In the genomic region with DNA sequence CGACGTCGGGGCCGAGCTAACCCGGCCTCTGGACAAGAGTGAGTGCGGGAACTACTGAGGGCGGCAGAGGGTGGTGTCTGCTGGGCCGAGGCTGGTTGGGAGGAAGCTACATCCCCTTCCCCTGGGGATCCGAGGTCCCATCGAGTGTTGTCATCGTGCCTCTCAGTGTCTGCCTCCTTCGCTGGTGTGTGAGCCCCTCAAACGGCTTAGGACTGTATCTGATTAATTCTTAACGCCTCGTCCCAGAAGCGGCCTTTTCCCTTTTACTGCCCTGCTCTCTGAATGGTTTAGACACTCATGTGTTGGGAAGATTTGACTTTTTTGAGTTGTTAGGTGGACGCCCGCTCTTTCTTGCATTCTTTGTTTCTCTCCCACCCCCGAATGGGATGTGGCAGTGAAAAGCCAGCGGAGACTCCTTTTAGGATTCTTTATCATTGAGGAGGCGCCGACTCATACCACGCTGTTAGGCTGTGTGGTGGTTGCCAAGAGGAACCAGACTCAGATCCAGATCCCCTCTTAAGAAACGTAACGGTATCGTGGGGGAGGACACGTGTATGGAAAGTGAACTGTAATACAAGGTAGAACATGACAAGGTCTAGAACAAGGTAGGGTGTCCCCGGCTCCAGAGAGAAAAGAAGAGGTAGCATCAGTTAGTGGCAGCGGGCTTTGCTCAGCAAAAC, we compare ENCODE assay signal across 8 cellular contexts. TPM values are rescaled to one million over a fixed set of nuclear protein-coding genes. Genes with fewer than 3 reads are reported as not detected.
DNase-seq lines count a peak whose midpoint lies in the region; ATAC-seq and TF ChIP-seq lines count a peak whose summit lies in the region.

No MANE protein-coding gene starts in this region.

- POLR2A ChIA-PET in IMR-90 (lab: Charles Lee; ENCODE audit: unreplicated experiment) = no interaction called here

- peak overlapping the region; percentile 92 for H2AK5ac ChIP-seq in IMR-90 (ENCODE audit: low read depth, low read length)

- TF ChIP-seq RAD21 in IMR-90 (IDR thresholded peaks at IDR 0.05; ENCODE audit: low read length) = no peak

- H3K23ac ChIP-seq in IMR-90 (ENCODE audit: low read depth, low read length) = peak overlapping the region; percentile 13; the same call in 1 of the 2 replicates

- TF ChIP-seq CTCF in GM12875 (IDR thresholded peaks at IDR 0.05; ENCODE audit: borderline replicate concordance, insufficient read depth, low read depth, low read length) (no peak), IMR-90 (conservative IDR thresholded peaks at IDR 0.05; ENCODE audit: low read depth, low read length) (no peak), glutamatergic neuron (IDR thresholded peaks at IDR 0.05; ENCODE audit: partially characterized antibody, unreplicated experiment) (no peak), sigmoid colon (IDR thresholded peaks at IDR 0.05) (no peak)

- peak overlapping the region; percentile 59; the same call in 1 of the 2 replicates for H3K4ac ChIP-seq in IMR-90 (ENCODE audit: low read depth, low read length)

- H3K9me3 ChIP-seq in IMR-90 (ENCODE audit: control insufficient read depth, insufficient read depth, low read length) (no peaks in the 10 kb centered on the region), sigmoid colon (no peaks in the 10 kb centered on the region)

- no peaks in the 10 kb centered on the region for H3K27me3 ChIP-seq in IMR-90 (ENCODE audit: control insufficient read depth, insufficient read depth, low read length)
- no peaks in the 10 kb centered on the region for H3K27me3 ChIP-seq in sigmoid colon

- H3K4me1 ChIP-seq in IMR-90 (ENCODE audit: control insufficient read depth, insufficient read depth, low read length) (peaks cover 2% of the 10 kb centered on the region; the same call in 1 of the 2 replicates), sigmoid colon (peaks cover 0 to 29% (median 26%) of the 10 kb centered on the region in 4 donors)

- H2BK5ac ChIP-seq in IMR-90 (ENCODE audit: low read depth, low read length, poor library complexity, severe bottlenecking) = peak overlapping the region; percentile 52

- peaks cover 5 to 35% of the 10 kb centered on the region in 2 experiments for H3K79me1 ChIP-seq in IMR-90 (ENCODE audit: low read depth in 1 of 2, low read length in 2 of 2)

- H3K9ac ChIP-seq in IMR-90 (ENCODE audit: low read depth, low read length) = peak overlapping the region; percentile 93

- peak overlapping the region; percentile 97 for H2AK9ac ChIP-seq in IMR-90 (replicated peaks; ENCODE audit: low read depth, low read length, poor library complexity)

- CTCF ChIA-PET in IMR-90 (lab: Yijun Ruan, JAX) = no interaction called here

- H3K36me3 ChIP-seq in IMR-90 (ENCODE audit: control insufficient read depth, insufficient read depth, low read length) (peaks cover 3% of the 10 kb centered on the region; the same call in 1 of the 2 replicates), sigmoid colon (peaks cover 0 to 6% (median 0%) of the 10 kb centered on the region in 4 donors)

- no peak overlapping the region for H2BK120ac ChIP-seq in IMR-90 (ENCODE audit: low read depth, low read length)

- H4K5ac ChIP-seq in IMR-90 (ENCODE audit: low read depth, low read length) = peak overlapping the region; percentile 49

- dilution Hi-C loops in IMR-90 (cut with HindIII; ENCODE audit: low sequenced_read_pairs, unreplicated experiment) = no loop called here

- H3K14ac ChIP-seq in IMR-90 (replicated peaks; ENCODE audit: low read depth, low read length) = 0 out of 2 replicates have a peak overlapping the region, but pooled peaks have one; percentile 0

- TF ChIP-seq EP300 in sigmoid colon (IDR thresholded peaks at IDR 0.05) = no peak

- H4K20me1 ChIP-seq in IMR-90 (ENCODE audit: insufficient read depth, low read length) = no peaks in the 10 kb centered on the region

- no peak overlapping the region for H2BK20ac ChIP-seq in IMR-90 (ENCODE audit: low read depth, low read length)

- H3K27me3 Mint-ChIP-seq in activated T-helper 1 cell treated with anti-CD3 and anti-CD28 coated beads, Interleukin-12 subunit alpha, Interleukin-12 subunit beta, Interleukin-2, Interleukin-4 antibody, amounts not matched to agents 30 ng/mL and 10 ng/mL and 1 ng/mL, durations not matched to agents 14 hours and 24 hours and 36 hours (ENCODE audit: insufficient read depth) = no peaks in the 10 kb centered on the region
- H3K27me3 Mint-ChIP-seq in glutamatergic neuron (ENCODE audit: unreplicated experiment) = peaks cover 6% of the 10 kb centered on the region

- H2BK15ac ChIP-seq in IMR-90 (ENCODE audit: low read depth, low read length) = no peak overlapping the region

- ATAC-seq in IMR-90 (ENCODE audit: low read depth) (no peak), GM18867 (IDR thresholded peaks at IDR 0.05; ENCODE audit: unreplicated experiment) (no peak)

- H3K4me3 ChIP-seq in GM12875 (ENCODE audit: low read depth, low read length) (peak overlapping the region; percentile 75), IMR-90 (ENCODE audit: insufficient read depth, low read depth, low read length) (peak overlapping the region; percentile 76), sigmoid colon (peak overlapping the region; percentile 75 to 99 (median 97))

- peaks cover 44% of the 10 kb centered on the region for H3K4me1 Mint-ChIP-seq in activated T-helper 1 cell treated with anti-CD3 and anti-CD28 coated beads, Interleukin-12 subunit alpha, Interleukin-12 subunit beta, Interleukin-2, Interleukin-4 antibody, amounts not matched to agents 30 ng/mL and 10 ng/mL and 1 ng/mL, durations not matched to agents 14 hours and 24 hours and 36 hours (ENCODE audit: low read depth)
- peaks cover 14% of the 10 kb centered on the region for H3K4me1 Mint-ChIP-seq in glutamatergic neuron (ENCODE audit: low read depth, unreplicated experiment)

- H3K9me3 Mint-ChIP-seq in activated T-helper 1 cell treated with anti-CD3 and anti-CD28 coated beads, Interleukin-12 subunit alpha, Interleukin-12 subunit beta, Interleukin-2, Interleukin-4 antibody, amounts not matched to agents 30 ng/mL and 10 ng/mL and 1 ng/mL, durations not matched to agents 14 hours and 24 hours and 36 hours = no peaks in the 10 kb centered on the region
- H3K9me3 Mint-ChIP-seq in glutamatergic neuron (ENCODE audit: unreplicated experiment) = peaks cover 15% of the 10 kb centered on the region

- peaks cover 14% of the 10 kb centered on the region for H3K36me3 Mint-ChIP-seq in activated T-helper 1 cell treated with anti-CD3 and anti-CD28 coated beads, Interleukin-12 subunit alpha, Interleukin-12 subunit beta, Interleukin-2, Interleukin-4 antibody, amounts not matched to agents 30 ng/mL and 10 ng/mL and 1 ng/mL, durations not matched to agents 14 hours and 24 hours and 36 hours (ENCODE audit: low read depth)
- H3K36me3 Mint-ChIP-seq in glutamatergic neuron (ENCODE audit: unreplicated experiment) = no peaks in the 10 kb centered on the region

- DNase-seq in IMR-90 (peak; percentile 32), glutamatergic neuron (peak; percentile 67), sigmoid colon (no peak), epidermal melanocyte (ENCODE audit: insufficient read length, low spot score) (no peak), NK-92 (lab: John Stamatoyannopoulos, UW; ENCODE audit: unreplicated experiment) (no peak)
- no peak for DNase-seq in activated T-helper 1 cell treated with anti-CD3 and anti-CD28 coated beads, Interleukin-12 subunit alpha, Interleukin-12 subunit beta, Interleukin-2, Interleukin-4 antibody, amounts not matched to agents 30 ng/mL and 10 ng/mL and 1 ng/mL, durations not matched to agents 14 hours and 24 hours and 36 hours (ENCODE audit: low spot score)

- intact Hi-C loops in IMR-90 (cut with micrococcal nuclease) = loop anchor here (1.0 kb wide), 1 partner anchor 176 kb away; no protein-coding TSS in a partner anchor
- intact Hi-C loops in activated T-helper 1 cell treated with anti-CD3 and anti-CD28 coated beads, Interleukin-12 subunit alpha, Interleukin-12 subunit beta, Interleukin-2, Interleukin-4 antibody, amounts not matched to agents 30 ng/mL and 10 ng/mL and 1 ng/mL, durations not matched to agents 14 hours and 24 hours and 36 hours (cut with micrococcal nuclease) = loop anchor here (1.0 to 10.0 kb wide), 9 partner anchors 34 to 456 kb away; partner anchors contain the start of genes CCAR1, DDX21 and KIFBP
- intact Hi-C loops in sigmoid colon (cut with DNase I) = loop anchor here (2.0 to 10.0 kb wide), 3 partner anchors 56 to 654 kb away; partner anchors contain the start of genes KIFBP, SLC25A16 and VPS26A

- peak overlapping the region; percentile 98 for H2AFZ ChIP-seq in IMR-90 (replicated peaks; ENCODE audit: low read length, poor library complexity)

- peak overlapping the region; percentile 57 for H3K56ac ChIP-seq in IMR-90 (ENCODE audit: extremely low read depth, insufficient read depth, low read length)

- no TSS peak for BruUV-seq in IMR-90 (replicated peaks; lab: Mats Ljungman, UMichigan)

- H3K27ac ChIP-seq in IMR-90 (ENCODE audit: insufficient read depth, low read length) (peak overlapping the region; percentile 66), sigmoid colon (peak overlapping the region; percentile 87 to 94 (median 92))

- in situ Hi-C loops in IMR-90 (cut with MboI; ENCODE audit: low sequenced_read_pairs) = no loop called here

- H3K18ac ChIP-seq in IMR-90 (ENCODE audit: low read depth, low read length) = no peak overlapping the region

- peak overlapping the region; percentile 18; the same call in 1 of the 2 replicates for H4K91ac ChIP-seq in IMR-90 (ENCODE audit: insufficient read depth, low read depth, low read length)

- H3K27ac Mint-ChIP-seq in activated T-helper 1 cell treated with anti-CD3 and anti-CD28 coated beads, Interleukin-12 subunit alpha, Interleukin-12 subunit beta, Interleukin-2, Interleukin-4 antibody, amounts not matched to agents 30 ng/mL and 10 ng/mL and 1 ng/mL, durations not matched to agents 14 hours and 24 hours and 36 hours = peak overlapping the region; percentile 99
- peak overlapping the region; percentile 100 for H3K27ac Mint-ChIP-seq in glutamatergic neuron (ENCODE audit: unreplicated experiment)

- 11% methylated on average over 5 of the region's 29 CpGs; no CpG with 5 or more reads in 1 of the 2 experiments for WGBS in IMR-90 (ENCODE audit: extremely low coverage in 2 of 2, insufficient read length in 1 of 2), 2 experiments
- WGBS in sigmoid colon, 2 donors = 1 to 3% methylated on average over 29 of the region's 29 CpGs

- TF ChIP-seq POLR2A in IMR-90 (IDR thresholded peaks at IDR 0.05; ENCODE audit: low read depth, low read length) (peak; percentile 59), sigmoid colon (IDR thresholded peaks at IDR 0.05) (no peak)

- H3K4me3 Mint-ChIP-seq in activated T-helper 1 cell treated with anti-CD3 and anti-CD28 coated beads, Interleukin-12 subunit alpha, Interleukin-12 subunit beta, Interleukin-2, Interleukin-4 antibody, amounts not matched to agents 30 ng/mL and 10 ng/mL and 1 ng/mL, durations not matched to agents 14 hours and 24 hours and 36 hours = peak overlapping the region; percentile 95
- H3K4me3 Mint-ChIP-seq in glutamatergic neuron (ENCODE audit: unreplicated experiment) = peak overlapping the region; percentile 98

- H3K9me1 ChIP-seq in IMR-90 (ENCODE audit: insufficient read depth, low read length) = peaks cover 4% of the 10 kb centered on the region

- peak overlapping the region; percentile 37 to 86 for H4K8ac ChIP-seq in IMR-90 (ENCODE audit: low read depth in 2 of 2, low read length in 2 of 2)

- peak overlapping the region; percentile 99 for H3K4me2 ChIP-seq in IMR-90 (ENCODE audit: low read depth, low read length)

RNA-seq across cellular contexts. Expression of gene SUPV3L1, which starts 0.6 kb away (rescaled TPM):
- total RNA-seq in IMR-90 (2012; rRNA removed) (22.5 and 24.4 TPM in 2 replicates), glutamatergic neuron (ENCODE audit: unreplicated experiment) (45.0 TPM), sigmoid colon (10 to 100 TPM; 20.8 to 36.2 (median 26.2) TPM)
- polyA plus RNA-seq in IMR-90 (2012; rRNA removed) (22.1 and 26.5 TPM in 2 replicates), sigmoid colon (10 to 100 TPM; 21.6 to 34.5 (median 31.9) TPM)
- polyA plus RNA-seq in IMR-90 (2012; cell fraction: cytosol; rRNA removed) = 5.2 and 16.7 TPM in 2 replicates
- 6.3 and 58.5 TPM in 2 replicates for polyA plus RNA-seq in IMR-90 (2012; cell fraction: nucleus; rRNA removed; ENCODE audit: low replicate concordance)
- 67.5 and 69.1 TPM in 2 replicates for total RNA-seq in activated T-helper 1 cell treated with anti-CD3 and anti-CD28 coated beads, Interleukin-12 subunit alpha, Interleukin-12 subunit beta, Interleukin-2, Interleukin-4 antibody, amounts not matched to agents 30 ng/mL and 10 ng/mL and 1 ng/mL, durations not matched to agents 14 hours and 24 hours and 36 hours

RNA-seq across cellular contexts. Expression of gene HKDC1, which starts 39.5 kb away (rescaled TPM):
- total RNA-seq in IMR-90 (2012; rRNA removed) (under 0.01 TPM in 1 of 2 replicates, not detected in the other), glutamatergic neuron (ENCODE audit: unreplicated experiment) (not detected), sigmoid colon (not detected)
- polyA plus RNA-seq in IMR-90 (2012; rRNA removed) (0.03 and 0.07 TPM in 2 replicates), sigmoid colon (10 to 100 TPM in 2 of 3 donors, 1 to 10 TPM in 1; 8.4 to 33.3 (median 19.2) TPM)
- polyA plus RNA-seq in IMR-90 (2012; cell fraction: cytosol; rRNA removed) = 0.12 TPM in 1 of 2 replicates, not detected in the other
- polyA plus RNA-seq in IMR-90 (2012; cell fraction: nucleus; rRNA removed; ENCODE audit: low replicate concordance) = 0.10 and 0.11 TPM in 2 replicates
- total RNA-seq in activated T-helper 1 cell treated with anti-CD3 and anti-CD28 coated beads, Interleukin-12 subunit alpha, Interleukin-12 subunit beta, Interleukin-2, Interleukin-4 antibody, amounts not matched to agents 30 ng/mL and 10 ng/mL and 1 ng/mL, durations not matched to agents 14 hours and 24 hours and 36 hours = 0.05 and 0.12 TPM in 2 replicates

RNA-seq across cellular contexts. Expression of gene VPS26A, which starts 56.7 kb away (rescaled TPM):
- total RNA-seq in IMR-90 (2012; rRNA removed) (7.2 and 24.7 TPM in 2 replicates), glutamatergic neuron (ENCODE audit: unreplicated experiment) (55.8 TPM), sigmoid colon (10 to 100 TPM; 35.7 to 59.2 (median 44.7) TPM)
- polyA plus RNA-seq in IMR-90 (2012; rRNA removed) (12.9 and 18.7 TPM in 2 replicates), sigmoid colon (10 to 100 TPM; 35.7 to 73.1 (median 51.1) TPM)
- 1.2 and 1.4 TPM in 2 replicates for polyA plus RNA-seq in IMR-90 (2012; cell fraction: cytosol; rRNA removed)
- polyA plus RNA-seq in IMR-90 (2012; cell fraction: nucleus; rRNA removed; ENCODE audit: low replicate concordance) = 0.28 and 5.0 TPM in 2 replicates
- total RNA-seq in activated T-helper 1 cell treated with anti-CD3 and anti-CD28 coated beads, Interleukin-12 subunit alpha, Interleukin-12 subunit beta, Interleukin-2, Interleukin-4 antibody, amounts not matched to agents 30 ng/mL and 10 ng/mL and 1 ng/mL, durations not matched to agents 14 hours and 24 hours and 36 hours = 24.7 and 24.8 TPM in 2 replicates

Comparison
In these comparisons a context has a peak if more than half of its experiments do, and no peak if none do; other contexts are left out.
1. DNase-seq: peak in IMR-90 (single experiment) and glutamatergic neuron (single experiment); none in activated T-helper 1 cell treated with anti-CD3 and anti-CD28 coated beads, Interleukin-12 subunit alpha, Interleukin-12 subunit beta, Interleukin-2, Interleukin-4 antibody, amounts not matched to agents 30 ng/mL and 10 ng/mL and 1 ng/mL, durations not matched to agents 14 hours and 24 hours and 36 hours (single experiment), sigmoid colon (single experiment), epidermal melanocyte (single experiment) and NK-92 (single experiment).
2. Peak in every context shown above with its lines, with median percentiles within 50 percentile points of each other: H3K4me3 ChIP-seq.